ENCODE assay signal across 8 cellular contexts in the genomic region with DNA sequence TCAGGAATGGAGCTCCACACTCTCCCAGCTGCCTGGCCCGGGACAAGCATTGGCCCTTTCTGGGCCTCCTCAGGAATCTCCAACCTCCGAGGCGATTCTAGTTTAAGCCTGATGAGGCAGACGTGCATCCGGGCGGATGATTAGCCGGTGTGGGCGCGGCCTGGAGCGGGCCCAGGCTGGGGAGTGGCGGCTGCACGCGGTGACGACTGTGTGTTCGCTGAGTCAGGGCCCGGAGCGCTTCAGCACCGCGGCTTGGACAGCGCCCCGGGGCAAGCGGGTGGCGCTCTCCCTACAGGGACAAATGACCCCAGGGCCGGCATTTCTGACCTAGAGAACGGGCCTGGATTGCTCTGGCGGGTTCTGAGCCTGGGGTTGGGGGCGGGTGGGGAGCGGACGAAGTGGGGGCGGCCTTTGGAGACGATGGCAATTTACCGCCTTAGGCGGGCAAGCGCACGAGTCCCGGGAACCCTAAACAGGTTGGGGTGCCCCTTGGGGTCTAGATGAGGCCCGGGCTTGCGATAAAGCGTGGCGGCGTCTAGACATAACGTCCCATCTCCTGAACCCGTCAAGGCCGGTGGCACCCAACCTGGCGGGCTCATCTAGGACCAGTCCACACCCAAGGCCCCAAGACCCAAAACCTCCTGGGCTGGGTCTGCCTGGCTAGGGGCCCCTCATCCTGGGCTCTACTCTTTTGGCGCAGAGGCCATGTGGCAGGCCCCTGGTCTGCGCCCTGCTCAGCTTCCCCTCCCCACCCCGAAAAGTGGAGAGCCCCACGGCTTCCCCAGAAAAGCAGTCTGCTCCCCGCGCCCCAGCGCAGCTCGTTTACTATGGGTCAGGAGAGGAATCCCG. TPM values are rescaled to one million over a fixed set of nuclear protein-coding genes. Genes with fewer than 3 reads are reported as not detected.
DNase-seq lines count a peak whose midpoint lies in the region; ATAC-seq and TF ChIP-seq lines count a peak whose summit lies in the region.

No MANE protein-coding gene starts in this region.

- in situ Hi-C loops in IMR-90 (cut with MboI; ENCODE audit: low sequenced_read_pairs) = loop anchor here (25.0 kb wide), 1 partner anchor 252 kb away; the partner anchor contains the start of gene CCL4L2

- intact Hi-C loops in IMR-90 (cut with micrococcal nuclease) = no loop called here

- H3K4me1 ChIP-seq in IMR-90 (ENCODE audit: control insufficient read depth, insufficient read depth, low read length) (no peaks in the 10 kb centered on the region), fibroblast of lung (ENCODE audit: control insufficient read depth, extremely low read depth, insufficient read depth, low read length) (no peaks in the 10 kb centered on the region), neural progenitor cell (peaks cover 4% of the 10 kb centered on the region)

- H3K36me3 ChIP-seq in IMR-90 (ENCODE audit: control insufficient read depth, insufficient read depth, low read length) (no peaks in the 10 kb centered on the region), fibroblast of lung (ENCODE audit: control insufficient read depth, insufficient read depth, low read length) (no peaks in the 10 kb centered on the region), neural progenitor cell (no peaks in the 10 kb centered on the region)

- no peak for TF ChIP-seq POLR2A in IMR-90 (IDR thresholded peaks at IDR 0.05; ENCODE audit: low read depth, low read length)

- H4K20me1 ChIP-seq in IMR-90 (ENCODE audit: insufficient read depth, low read length) (no peaks in the 10 kb centered on the region), fibroblast of lung (ENCODE audit: control insufficient read depth, extremely low read depth, insufficient read depth, low read length) (no peaks in the 10 kb centered on the region), neural progenitor cell (ENCODE audit: low read depth) (peaks cover 9% of the 10 kb centered on the region)

- peak; percentile 100 for ATAC-seq in IMR-90 (ENCODE audit: low read depth)
- no peak for ATAC-seq in GM21447 (IDR thresholded peaks at IDR 0.05; ENCODE audit: unreplicated experiment)
- no peak for ATAC-seq in GM19023 (IDR thresholded peaks at IDR 0.05; ENCODE audit: unreplicated experiment)

- no peaks in the 10 kb centered on the region for H3K79me2 ChIP-seq in fibroblast of lung (ENCODE audit: control insufficient read depth, insufficient read depth, low read length)
- H3K79me2 ChIP-seq in neural progenitor cell (ENCODE audit: low read depth) = no peaks in the 10 kb centered on the region

- no peak overlapping the region for H4K5ac ChIP-seq in IMR-90 (ENCODE audit: low read depth, low read length)

- no peak overlapping the region for H2BK5ac ChIP-seq in IMR-90 (ENCODE audit: low read depth, low read length, poor library complexity, severe bottlenecking)

- H3K9me3 Mint-ChIP-seq in activated CD4-positive, alpha-beta T cell treated with anti-CD3 and anti-CD28 coated beads, Interleukin-2, amount 10 ng/mL, durations not matched to agents 7 days and 5 days = no peaks in the 10 kb centered on the region
- no peaks in the 10 kb centered on the region for H3K9me3 Mint-ChIP-seq in neural progenitor cell

- 7% methylated on average over 3 of the region's 54 CpGs; no CpG with 5 or more reads in 1 of the 2 experiments for WGBS in IMR-90 (ENCODE audit: extremely low coverage in 2 of 2, insufficient read length in 1 of 2), 2 experiments

- H3K9me1 ChIP-seq in IMR-90 (ENCODE audit: insufficient read depth, low read length) = no peaks in the 10 kb centered on the region

- H2BK20ac ChIP-seq in IMR-90 (ENCODE audit: low read depth, low read length) = no peak overlapping the region

- H4K8ac ChIP-seq in IMR-90 (ENCODE audit: low read depth in 2 of 2, low read length in 2 of 2) = no peak overlapping the region

- no peak overlapping the region for H3K4me3 ChIP-seq in IMR-90 (ENCODE audit: insufficient read depth, low read depth, low read length)
- H3K4me3 ChIP-seq in fibroblast of lung (replicated peaks in 1 of 4; ENCODE audit: control extremely low read depth in 1 of 4, insufficient read depth in 1 of 4, low read depth in 3 of 4, low read length in 4 of 4) = no peak overlapping the region
- no peak overlapping the region for H3K4me3 ChIP-seq in neural progenitor cell

- H3K27ac ChIP-seq in IMR-90 (ENCODE audit: insufficient read depth, low read length) (no peak overlapping the region), fibroblast of lung (ENCODE audit: insufficient read depth, low read length) (no peak overlapping the region), neural progenitor cell (no peak overlapping the region)

- H3K56ac ChIP-seq in IMR-90 (ENCODE audit: extremely low read depth, insufficient read depth, low read length) = no peak overlapping the region

- DNase-seq in COLO829 (ENCODE audit: low spot score) (peak; percentile 81), IMR-90 (peak; percentile 67), fibroblast of lung (ENCODE audit: low read depth in 2 of 2) (peak; percentile 63 to 75), neural progenitor cell (ENCODE audit: low spot score) (peak; percentile 98), superior temporal gyrus (ENCODE audit: extremely low spot score) (no peak)
- peak; percentile 66 for DNase-seq in activated CD4-positive, alpha-beta T cell treated with anti-CD3 and anti-CD28 coated beads, Interleukin-2, amount 10 ng/mL, durations not matched to agents 7 days and 5 days

- H3K14ac ChIP-seq in IMR-90 (replicated peaks; ENCODE audit: low read depth, low read length) = no peak overlapping the region

- no peak overlapping the region for H3K27ac Mint-ChIP-seq in activated CD4-positive, alpha-beta T cell treated with anti-CD3 and anti-CD28 coated beads, Interleukin-2, amount 10 ng/mL, durations not matched to agents 7 days and 5 days
- H3K27ac Mint-ChIP-seq in neural progenitor cell = no peak overlapping the region

- no peaks in the 10 kb centered on the region for H3K4me1 Mint-ChIP-seq in activated CD4-positive, alpha-beta T cell treated with anti-CD3 and anti-CD28 coated beads, Interleukin-2, amount 10 ng/mL, durations not matched to agents 7 days and 5 days
- peaks cover 5% of the 10 kb centered on the region for H3K4me1 Mint-ChIP-seq in neural progenitor cell

- POLR2A ChIA-PET in IMR-90 (lab: Charles Lee; ENCODE audit: unreplicated experiment) = no interaction called here
- POLR2A ChIA-PET in activated CD4-positive, alpha-beta T cell treated with anti-CD3 and anti-CD28 coated beads, Interleukin-2, amount 10 ng/mL, durations not matched to agents 7 days and 5 days (lab: Charles Lee) = interaction anchor here (0.6 kb wide), 1 partner anchor 79 kb away, joined by 4 read pairs; no protein-coding TSS in a partner anchor

- no peak overlapping the region for H3K23ac ChIP-seq in IMR-90 (ENCODE audit: low read depth, low read length)

- no peak overlapping the region for H3K4ac ChIP-seq in IMR-90 (ENCODE audit: low read depth, low read length)

- H3K18ac ChIP-seq in IMR-90 (ENCODE audit: low read depth, low read length) = no peak overlapping the region

- TF ChIP-seq CTCF in IMR-90 (conservative IDR thresholded peaks at IDR 0.05; ENCODE audit: low read depth, low read length) (peak; percentile 18; the same call in 1 of the 2 replicates), fibroblast of lung (conservative IDR thresholded peaks at IDR 0.05 in 1 of 2, IDR thresholded peaks at IDR 0.05 in 1 of 2; ENCODE audit: low read depth in 1 of 2, low read length in 2 of 2) (peak in 1 of 2 donors; percentile 10), neural progenitor cell (IDR thresholded peaks at IDR 0.05) (no peak)

- H3K9me3 ChIP-seq in IMR-90 (ENCODE audit: control insufficient read depth, insufficient read depth, low read length) (no peaks in the 10 kb centered on the region), fibroblast of lung (ENCODE audit: control insufficient read depth, insufficient read depth, low read depth, low read length) (no peaks in the 10 kb centered on the region), neural progenitor cell (ENCODE audit: low read depth) (no peaks in the 10 kb centered on the region)

- CTCF ChIA-PET in IMR-90 (lab: Yijun Ruan, JAX) = no interaction called here
- CTCF ChIA-PET in activated CD4-positive, alpha-beta T cell treated with anti-CD3 and anti-CD28 coated beads, Interleukin-2, amount 10 ng/mL, durations not matched to agents 7 days and 5 days (lab: Charles Lee) = no interaction called here

- no peaks in the 10 kb centered on the region for H3K36me3 Mint-ChIP-seq in activated CD4-positive, alpha-beta T cell treated with anti-CD3 and anti-CD28 coated beads, Interleukin-2, amount 10 ng/mL, durations not matched to agents 7 days and 5 days (ENCODE audit: low read depth)
- no peaks in the 10 kb centered on the region for H3K36me3 Mint-ChIP-seq in neural progenitor cell

- H3F3A ChIP-seq in neural progenitor cell (ENCODE audit: low read depth) = no peaks in the 10 kb centered on the region

- H3K4me3 Mint-ChIP-seq in activated CD4-positive, alpha-beta T cell treated with anti-CD3 and anti-CD28 coated beads, Interleukin-2, amount 10 ng/mL, durations not matched to agents 7 days and 5 days = no peak overlapping the region
- H3K4me3 Mint-ChIP-seq in neural progenitor cell = no peak overlapping the region

- dilution Hi-C loops in IMR-90 (cut with HindIII; ENCODE audit: low sequenced_read_pairs, unreplicated experiment) = no loop called here

- H3K4me2 ChIP-seq in IMR-90 (ENCODE audit: low read depth, low read length) (no peak overlapping the region), fibroblast of lung (ENCODE audit: extremely low read depth, insufficient read depth, low read length) (no peak overlapping the region), neural progenitor cell (peak overlapping the region; percentile 51)

- H2AFZ ChIP-seq in IMR-90 (replicated peaks; ENCODE audit: low read length, poor library complexity) (peak overlapping the region; percentile 70), fibroblast of lung (ENCODE audit: low read length) (no peak overlapping the region), neural progenitor cell (replicated peaks) (no peak overlapping the region)

- no peak overlapping the region for H2AK5ac ChIP-seq in IMR-90 (ENCODE audit: low read depth, low read length)

- BruUV-seq in IMR-90 (replicated peaks; lab: Mats Ljungman, UMichigan) = no TSS peak

- no peaks in the 10 kb centered on the region for H3K79me1 ChIP-seq in IMR-90 (ENCODE audit: low read depth in 1 of 2, low read length in 2 of 2)

- H2AK9ac ChIP-seq in IMR-90 (replicated peaks; ENCODE audit: low read depth, low read length, poor library complexity) = peak overlapping the region; percentile 55

- H3K9ac ChIP-seq in IMR-90 (ENCODE audit: low read depth, low read length) (no peak overlapping the region), fibroblast of lung (ENCODE audit: insufficient read depth, low read length) (no peak overlapping the region), neural progenitor cell (no peak overlapping the region)

- H2BK120ac ChIP-seq in IMR-90 (ENCODE audit: low read depth, low read length) = no peak overlapping the region

- H4K91ac ChIP-seq in IMR-90 (ENCODE audit: insufficient read depth, low read depth, low read length) = no peak overlapping the region

- peaks cover 15% of the 10 kb centered on the region for H3K27me3 Mint-ChIP-seq in activated CD4-positive, alpha-beta T cell treated with anti-CD3 and anti-CD28 coated beads, Interleukin-2, amount 10 ng/mL, durations not matched to agents 7 days and 5 days
- peaks cover 49% of the 10 kb centered on the region for H3K27me3 Mint-ChIP-seq in neural progenitor cell (ENCODE audit: insufficient read depth, low read depth)

- no peak for TF ChIP-seq RAD21 in IMR-90 (IDR thresholded peaks at IDR 0.05; ENCODE audit: low read length)

- no peak overlapping the region for H2BK15ac ChIP-seq in IMR-90 (ENCODE audit: low read depth, low read length)

- H3K27me3 ChIP-seq in IMR-90 (ENCODE audit: control insufficient read depth, insufficient read depth, low read length) = peaks cover 7% of the 10 kb centered on the region
- no peaks in the 10 kb centered on the region for H3K27me3 ChIP-seq in fibroblast of lung (ENCODE audit: control insufficient read depth, insufficient read depth, low read length)
- H3K27me3 ChIP-seq in neural progenitor cell = peaks cover 78% of the 10 kb centered on the region

RNA-seq across cellular contexts. Expression of gene ZNHIT3, which starts 22.3 kb away (rescaled TPM):
- 27.8 and 35.3 TPM in 2 replicates for total RNA-seq in IMR-90 (2012; rRNA removed)
- polyA plus RNA-seq in IMR-90 (2012; rRNA removed) = 47.4 and 52.3 TPM in 2 replicates
- 15.1 and 39.8 TPM in 2 replicates for polyA plus RNA-seq in IMR-90 (2012; cell fraction: cytosol; rRNA removed)
- 4.4 and 18.5 TPM in 2 replicates for polyA plus RNA-seq in IMR-90 (2012; cell fraction: nucleus; rRNA removed; ENCODE audit: low replicate concordance)
- total RNA-seq in activated CD4-positive, alpha-beta T cell treated with anti-CD3 and anti-CD28 coated beads, Interleukin-2, amount 10 ng/mL, durations not matched to agents 7 days and 5 days = 10 to 100 TPM; 35.2 to 36.0 TPM
- total RNA-seq in fibroblast of lung = 26.7 and 29.1 TPM in 2 replicates
- 44.5 and 51.0 TPM in 2 replicates for polyA plus RNA-seq in fibroblast of lung
- polyA plus RNA-seq in fibroblast of lung (2012) = 32.0 and 39.2 TPM in 2 replicates
- 4.3 and 16.9 TPM in 2 replicates for polyA minus RNA-seq in fibroblast of lung (ENCODE audit: low replicate concordance)
- 68.4 and 83.5 TPM in 2 replicates for total RNA-seq in neural progenitor cell (ENCODE audit: low replicate concordance)
